In genomic region chr3:184164648-184165330, GRCh38 we compare ENCODE assay signal across 19 cellular contexts.
"Had no signal": no experiment of that assay in that cellular context is flagged by ENCODE, and none has a peak within 500 bp of the region (broad histone marks: within the 10 kb centered on the region; RNA-seq: fewer than 3 reads in every experiment).

No MANE protein-coding gene starts in this region.

- H3K27ac ChIP-seq: ovary, testis, tibial nerve had no signal

- H3K4me3 ChIP-seq: heart right ventricle, mucosa of descending colon, ovary, smooth muscle cell, testis, tibial nerve had no signal

- FAIRE-seq: frontal cortex, islet of Langerhans had no signal

- DNase-seq: central memory CD4-positive, alpha-beta T cell; effector memory CD8-positive, alpha-beta T cell; heart right ventricle; hypothalamus; kidney glomerular epithelial cell; mucosa of descending colon; natural killer cell; nucleus accumbens; ovary; stimulated activated CD4-positive, alpha-beta T cell treated with anti-CD3 and anti-CD28 coated beads, Interleukin-4, amount 100 ng/mL, for 24 hours; stimulated activated naive CD8-positive, alpha-beta T cell treated with anti-CD3 and anti-CD28 coated beads, Interleukin-15, amount 100 ng/mL, for 72 hours; testis had no signal

- H3K27me3 ChIP-seq: heart right ventricle, ovary, testis, tibial nerve had no signal

- H3K9me3 ChIP-seq: heart right ventricle, mucosa of descending colon, ovary, testis, tibial nerve had no signal

- H3K36me3 ChIP-seq: ovary had no signal

- ATAC-seq: effector memory CD8-positive, alpha-beta T cell; esophagus mucosa; heart right ventricle; mucosa of descending colon; natural killer cell; right cardiac atrium; stimulated activated memory B cell treated with anti-CD40 and anti-IgM and Interleukin-4, amounts not matched to agents 10 μg/mL and 1 μg/mL and 100 μg/mL, for 72 hours had no signal
